ENCODE assay signal across 11 cellular contexts in the genomic region with DNA sequence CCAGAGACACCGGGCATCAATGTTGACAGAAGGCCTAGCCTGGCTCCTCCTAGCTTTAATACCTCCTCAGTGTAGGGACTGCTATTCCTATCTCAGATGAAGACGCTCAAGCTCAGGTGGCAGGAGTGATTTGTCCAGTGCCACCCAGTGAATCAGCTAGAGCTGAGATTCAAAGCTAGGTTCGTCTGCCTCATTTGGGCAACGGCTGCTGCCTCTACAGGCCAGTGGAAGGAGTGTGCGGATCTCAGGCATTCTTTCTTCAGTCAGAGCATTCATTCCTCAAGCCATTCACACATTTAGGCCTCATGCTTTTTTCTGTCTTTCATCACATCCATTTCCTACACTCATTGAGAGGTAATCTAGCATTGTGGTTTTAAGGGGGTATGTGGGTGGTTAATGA. TPM values are rescaled to one million over a fixed set of nuclear protein-coding genes. Genes with fewer than 3 reads are reported as not detected.
A peak's percentile ranks its signal among the peaks of the same experiment; 100 is the strongest.
DNase-seq lines count a peak whose midpoint lies in the region; ATAC-seq and TF ChIP-seq lines count a peak whose summit lies in the region.
"Had no signal": no experiment of that assay in that cellular context is flagged by ENCODE, and none has a peak within 500 bp of the region (broad histone marks: within the 10 kb centered on the region; RNA-seq: fewer than 3 reads in every experiment).

No MANE protein-coding gene starts in this region.

- H2BK15ac ChIP-seq in IMR-90 (ENCODE audit: low read depth, low read length): no peak overlapping the region

- H3K4ac ChIP-seq in IMR-90 (ENCODE audit: low read depth, low read length): no peak overlapping the region

- H3K36me3 ChIP-seq in IMR-90 (ENCODE audit: control insufficient read depth, insufficient read depth, low read length) (peaks cover 20% of the 10 kb centered on the region; the same call in 1 of the 2 replicates), right lobe of liver (no peaks in the 10 kb centered on the region)

- TF ChIP-seq RAD21 in IMR-90 (IDR thresholded peaks at IDR 0.05; ENCODE audit: low read length): no peak

- dilution Hi-C loops in IMR-90 (cut with HindIII; ENCODE audit: low sequenced_read_pairs, unreplicated experiment): no loop called here

- POLR2A ChIA-PET in IMR-90 (lab: Charles Lee; ENCODE audit: unreplicated experiment): no interaction called here

- H3K4me2 ChIP-seq in IMR-90 (ENCODE audit: low read depth, low read length): no peak overlapping the region

- TF ChIP-seq POLR2A in IMR-90 (IDR thresholded peaks at IDR 0.05; ENCODE audit: low read depth, low read length) (no peak), right lobe of liver (IDR thresholded peaks at IDR 0.05) (no peak)

- H2AK5ac ChIP-seq in IMR-90 (ENCODE audit: low read depth, low read length): no peak overlapping the region

- in situ Hi-C loops in IMR-90 (cut with MboI; ENCODE audit: low sequenced_read_pairs): loop anchor here (25.0 kb wide), 1 partner anchor 410 kb away; a partner anchor contains a TSS

- CTCF ChIA-PET in IMR-90 (lab: Yijun Ruan, JAX): interaction anchor here (0.9 kb wide), 1 partner anchor 52 kb away, joined by 3 read pairs; no protein-coding TSS in a partner anchor

- H3K14ac ChIP-seq in IMR-90 (replicated peaks; ENCODE audit: low read depth, low read length): no peak overlapping the region

- no peaks in the 10 kb centered on the region; the same call in 1 of the 2 replicates for H4K20me1 ChIP-seq in IMR-90 (ENCODE audit: insufficient read depth, low read length)

- no peaks in the 10 kb centered on the region for H3K9me3 ChIP-seq in IMR-90 (ENCODE audit: control insufficient read depth, insufficient read depth, low read length)
- H3K9me3 ChIP-seq in right lobe of liver: no peaks in the 10 kb centered on the region
- H3K9me3 ChIP-seq: spleen had no signal

- peak; percentile 42 for ATAC-seq in IMR-90 (ENCODE audit: low read depth)
- ATAC-seq in right lobe of liver: peak in 3 of 4 donors; percentile 25 to 33 (median 30)
- ATAC-seq in HG02870 (IDR thresholded peaks at IDR 0.05; ENCODE audit: unreplicated experiment): no peak

- H3K9ac ChIP-seq in IMR-90 (ENCODE audit: low read depth, low read length): no peak overlapping the region

- H3K79me1 ChIP-seq in IMR-90 (ENCODE audit: low read depth in 1 of 2, low read length in 2 of 2): peaks cover 0 to 3% of the 10 kb centered on the region in 2 experiments; a peak in 1 of 4 replicates

- H3K56ac ChIP-seq in IMR-90 (ENCODE audit: extremely low read depth, insufficient read depth, low read length): no peak overlapping the region

- intact Hi-C loops in IMR-90 (cut with micrococcal nuclease): loop anchor here (10.0 kb wide), 1 partner anchor 203 kb away; no protein-coding TSS in a partner anchor
- intact Hi-C loops in right lobe of liver (cut with DNase I): no loop called here

- BruUV-seq in IMR-90 (replicated peaks; lab: Mats Ljungman, UMichigan): no TSS peak

- no peak overlapping the region for H2BK20ac ChIP-seq in IMR-90 (ENCODE audit: low read depth, low read length)

- H2BK5ac ChIP-seq in IMR-90 (ENCODE audit: low read depth, low read length, poor library complexity, severe bottlenecking): no peak overlapping the region

- H4K5ac ChIP-seq in IMR-90 (ENCODE audit: low read depth, low read length): no peak overlapping the region

- H3K4me3 ChIP-seq in IMR-90 (ENCODE audit: insufficient read depth, low read depth, low read length): no peak overlapping the region
- no peak overlapping the region for H3K4me3 ChIP-seq in right lobe of liver
- H3K4me3 ChIP-seq: spleen had no signal

- no peaks in the 10 kb centered on the region for H3K9me1 ChIP-seq in IMR-90 (ENCODE audit: insufficient read depth, low read length)

- H2BK120ac ChIP-seq in IMR-90 (ENCODE audit: low read depth, low read length): no peak overlapping the region

- H3K18ac ChIP-seq in IMR-90 (ENCODE audit: low read depth, low read length): no peak overlapping the region

- WGBS in IMR-90 (ENCODE audit: extremely low coverage in 2 of 2, insufficient read length in 1 of 2), 2 experiments: 60% methylated on average over 1 of the region's 5 CpGs; no CpG with 5 or more reads in 1 of the 2 experiments
- 92% methylated on average over 2 of the region's 5 CpGs for WGBS in right lobe of liver (ENCODE audit: insufficient coverage, low coverage, low lambda C conversion rate, missing lambda C conversion rate)

- TF ChIP-seq CTCF in IMR-90 (conservative IDR thresholded peaks at IDR 0.05; ENCODE audit: low read depth, low read length) (0 out of 2 replicates have a peak, but pooled peaks have one; percentile 11), right lobe of liver (IDR thresholded peaks at IDR 0.05) (peak in 3 of 4 donors; percentile 9 to 12 (median 9))

- H3K4me1 ChIP-seq in IMR-90 (ENCODE audit: control insufficient read depth, insufficient read depth, low read length) (no peaks in the 10 kb centered on the region), right lobe of liver (no peaks in the 10 kb centered on the region)

- H4K8ac ChIP-seq in IMR-90 (ENCODE audit: low read depth in 2 of 2, low read length in 2 of 2): no peak overlapping the region

- H4K91ac ChIP-seq in IMR-90 (ENCODE audit: insufficient read depth, low read depth, low read length): no peak overlapping the region

- H2AK9ac ChIP-seq in IMR-90 (replicated peaks; ENCODE audit: low read depth, low read length, poor library complexity): no peak overlapping the region

- H2AFZ ChIP-seq in IMR-90 (replicated peaks; ENCODE audit: low read length, poor library complexity): no peak overlapping the region

- peak; percentile 15 for DNase-seq in DMS114 treated with DMSO at 0.1 percent for 48 hours (lab: John Stamatoyannopoulos, UW; ENCODE audit: unreplicated experiment)
- no peak for DNase-seq in IMR-90
- peak; percentile 14 for DNase-seq in astrocyte of the hippocampus (ENCODE audit: low read depth, low spot score)
- no peak for DNase-seq in right lobe of liver
- DNase-seq in caudate nucleus (lab: John Stamatoyannopoulos, UW): no peak
- no peak for DNase-seq in NCI-H2196 (lab: John Stamatoyannopoulos, UW; ENCODE audit: unreplicated experiment)
- no peak for DNase-seq in NCI-H510A (lab: John Stamatoyannopoulos, UW)
- DNase-seq: activated CD4-positive, alpha-beta T cell treated with anti-CD3 and anti-CD28 coated beads, Interleukin-2, amount 10 ng/mL, durations not matched to agents 7 days and 5 days; spleen; stimulated activated naive CD4-positive, alpha-beta T cell treated with Interleukin-2 at 50 U/mL for 16 hours had no signal

- H3K23ac ChIP-seq in IMR-90 (ENCODE audit: low read depth, low read length): no peak overlapping the region

- H3K27me3 ChIP-seq in IMR-90 (ENCODE audit: control insufficient read depth, insufficient read depth, low read length) (peaks cover 3% of the 10 kb centered on the region; the same call in 1 of the 2 replicates), right lobe of liver (no peaks in the 10 kb centered on the region)
- H3K27me3 ChIP-seq: spleen had no signal

- no peak overlapping the region for H3K27ac ChIP-seq in IMR-90 (ENCODE audit: insufficient read depth, low read length)
- no peak overlapping the region for H3K27ac ChIP-seq in right lobe of liver
- no peak overlapping the region for H3K27ac ChIP-seq in caudate nucleus (ENCODE audit: low read depth, low read length)
- H3K27ac ChIP-seq: spleen had no signal

TF ChIP-seq in IMR-90, 13 proteins besides CTCF, POLR2A, EP300 and RAD21:
- TF ChIP-seq NFE2L2 (IDR thresholded peaks at IDR 0.05; ENCODE audit: low read depth, low read length) (no peak), CEBPB (IDR thresholded peaks at IDR 0.05; ENCODE audit: low read depth, low read length) (no peak), RFX5 (IDR thresholded peaks at IDR 0.05; ENCODE audit: low read depth, low read length) (no peak), MAFK (IDR thresholded peaks at IDR 0.05; ENCODE audit: low read depth, low read length) (no peak), BHLHE40 (IDR thresholded peaks at IDR 0.05; ENCODE audit: low read depth, low read length) (no peak), RCOR1 (IDR thresholded peaks at IDR 0.05; ENCODE audit: insufficient replicate concordance, low read length) (no peak), SMC3 (IDR thresholded peaks at IDR 0.05; ENCODE audit: low read depth, low read length) (no peak), MAZ (IDR thresholded peaks at IDR 0.05; ENCODE audit: borderline replicate concordance, low read depth, low read length) (no peak), MXI1 (IDR thresholded peaks at IDR 0.05; ENCODE audit: borderline replicate concordance, low read depth, low read length) (no peak), CHD1 (IDR thresholded peaks at IDR 0.05; ENCODE audit: low read depth, low read length) (no peak), FOS (IDR thresholded peaks at IDR 0.05; ENCODE audit: low read depth, low read length) (no peak)
- TF ChIP-seq, protein P1, sequence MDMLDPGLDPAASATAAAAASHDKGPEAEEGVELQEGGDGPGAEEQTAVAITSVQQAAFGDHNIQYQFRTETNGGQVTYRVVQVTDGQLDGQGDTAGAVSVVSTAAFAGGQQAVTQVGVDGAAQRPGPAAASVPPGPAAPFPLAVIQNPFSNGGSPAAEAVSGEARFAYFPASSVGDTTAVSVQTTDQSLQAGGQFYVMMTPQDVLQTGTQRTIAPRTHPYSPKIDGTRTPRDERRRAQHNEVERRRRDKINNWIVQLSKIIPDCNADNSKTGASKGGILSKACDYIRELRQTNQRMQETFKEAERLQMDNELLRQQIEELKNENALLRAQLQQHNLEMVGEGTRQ (IDR thresholded peaks at IDR 0.05; ENCODE audit: low read depth, low read length): no peak
- TF ChIP-seq, protein P2, sequence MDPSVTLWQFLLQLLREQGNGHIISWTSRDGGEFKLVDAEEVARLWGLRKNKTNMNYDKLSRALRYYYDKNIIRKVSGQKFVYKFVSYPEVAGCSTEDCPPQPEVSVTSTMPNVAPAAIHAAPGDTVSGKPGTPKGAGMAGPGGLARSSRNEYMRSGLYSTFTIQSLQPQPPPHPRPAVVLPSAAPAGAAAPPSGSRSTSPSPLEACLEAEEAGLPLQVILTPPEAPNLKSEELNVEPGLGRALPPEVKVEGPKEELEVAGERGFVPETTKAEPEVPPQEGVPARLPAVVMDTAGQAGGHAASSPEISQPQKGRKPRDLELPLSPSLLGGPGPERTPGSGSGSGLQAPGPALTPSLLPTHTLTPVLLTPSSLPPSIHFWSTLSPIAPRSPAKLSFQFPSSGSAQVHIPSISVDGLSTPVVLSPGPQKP (IDR thresholded peaks at IDR 0.05; ENCODE audit: borderline replicate concordance, low read depth, low read length): no peak

RNA-seq across cellular contexts. Expression of a gene that starts 7.3 kb away (rescaled TPM):
- 8.8 and 14.4 TPM in 2 replicates for total RNA-seq in IMR-90 (2012; rRNA removed)
- polyA plus RNA-seq in IMR-90 (2012; rRNA removed): 20.4 and 22.1 TPM in 2 replicates
- 12.5 and 20.2 TPM in 2 replicates for polyA plus RNA-seq in IMR-90 (2012; cell fraction: cytosol; rRNA removed)
- 4.4 and 10.8 TPM in 2 replicates for polyA plus RNA-seq in IMR-90 (2012; cell fraction: nucleus; rRNA removed; ENCODE audit: low replicate concordance)
- 10 to 100 TPM; 10.6 to 19.9 (median 15.7) TPM for total RNA-seq in right lobe of liver

RNA-seq across cellular contexts. Expression of a gene that starts 48.6 kb away (rescaled TPM):
- total RNA-seq in IMR-90 (2012; rRNA removed) (2.0 and 2.5 TPM in 2 replicates), right lobe of liver (1 to 10 TPM in 1 of 6 experiments, under 1 TPM in 5; 0.51 to 1.4 (median 0.77) TPM)
- 11.7 and 12.3 TPM in 2 replicates for polyA plus RNA-seq in IMR-90 (2012; rRNA removed)
- 8.4 and 12.6 TPM in 2 replicates for polyA plus RNA-seq in IMR-90 (2012; cell fraction: cytosol; rRNA removed)
- 13.7 and 21.9 TPM in 2 replicates for polyA plus RNA-seq in IMR-90 (2012; cell fraction: nucleus; rRNA removed; ENCODE audit: low replicate concordance)

Comparison
In these comparisons a context has a peak if more than half of its experiments do, and no peak if none do; other contexts are left out.
1. DNase-seq: peak in DMS114 treated with DMSO at 0.1 percent for 48 hours (single experiment) and astrocyte of the hippocampus (single experiment); none in IMR-90 (single experiment), right lobe of liver (0 of 3), caudate nucleus (0 of 61), NCI-H2196 (single experiment) and NCI-H510A (single experiment).